In the genomic region with DNA sequence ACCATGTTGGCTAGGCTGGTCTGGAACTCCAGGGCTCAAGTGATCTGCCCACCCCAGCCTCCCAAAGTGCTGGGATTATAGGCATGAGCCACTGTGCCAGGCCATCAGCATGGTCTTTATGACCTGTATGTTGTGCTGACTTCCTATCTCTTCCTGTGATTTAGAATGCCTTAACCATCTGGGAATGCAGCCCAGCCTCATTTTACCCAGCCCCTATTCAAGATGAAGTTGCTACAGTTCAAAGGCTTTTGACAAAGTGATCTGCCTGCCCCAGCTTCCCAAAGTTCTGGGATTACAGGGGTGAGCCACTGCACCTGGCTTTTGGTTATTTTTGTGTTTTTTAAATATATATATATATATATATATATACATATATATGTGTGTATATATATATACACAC, we compare ENCODE assay signal across 20 cellular contexts. TPM values are rescaled to one million over a fixed set of nuclear protein-coding genes. Genes with fewer than 3 reads are reported as not detected.
DNase-seq lines count a peak whose midpoint lies in the region; ATAC-seq and TF ChIP-seq lines count a peak whose summit lies in the region.
"Had no signal": no experiment of that assay in that cellular context is flagged by ENCODE, and none has a peak within 500 bp of the region (broad histone marks: within the 10 kb centered on the region; RNA-seq: fewer than 3 reads in every experiment).

No MANE protein-coding gene starts in this region.

- H3K27ac ChIP-seq in HEK293 (ENCODE audit: extremely low read depth, low read depth, low read length), result no peak overlapping the region
- no peak overlapping the region for H3K27ac ChIP-seq in trophoblast cell (ENCODE audit: low read depth, low read length)
- H3K27ac ChIP-seq in stomach, result peak overlapping the region in 3 of 5 donors; percentile 8 to 48 (median 38)
- H3K27ac ChIP-seq: 22Rv1; A549; BLaER1 treated with 17β-estradiol and CSF1 and Interleukin-3, amounts not matched to agents 10 nM and 100 nM; C4-2B had no signal

- H3K4me3 ChIP-seq in HEK293 (ENCODE audit: low read depth, low read length) (no peak overlapping the region), trophoblast cell (ENCODE audit: low read depth, low read length) (no peak overlapping the region), stomach (no peak overlapping the region)
- H3K4me3 ChIP-seq: A549; BLaER1 treated with 17β-estradiol and CSF1 and Interleukin-3, amounts not matched to agents 10 nM and 100 nM; GM12878 had no signal

- no peak overlapping the region for H3K18ac ChIP-seq in trophoblast cell (ENCODE audit: low read length)

- no peak overlapping the region for H2AK5ac ChIP-seq in trophoblast cell (ENCODE audit: low read length)

- H3K4me1 ChIP-seq in HEK293 (ENCODE audit: control insufficient read depth, insufficient read depth, low read length), result no peaks in the 10 kb centered on the region
- no peaks in the 10 kb centered on the region for H3K4me1 ChIP-seq in trophoblast cell (ENCODE audit: control insufficient read depth in 1 of 2, insufficient read depth in 2 of 2, low read length in 2 of 2)
- peaks cover 0 to under 1% (median under 1%) of the 10 kb centered on the region in 4 donors for H3K4me1 ChIP-seq in stomach
- H3K4me1 ChIP-seq: Caco-2 had no signal

- H4K91ac ChIP-seq in trophoblast cell (ENCODE audit: low read depth, low read length), result no peak overlapping the region

- no peak overlapping the region for H3K4me2 ChIP-seq in trophoblast cell (ENCODE audit: low read length)
- H3K4me2 ChIP-seq: A549; BLaER1 treated with 17β-estradiol and CSF1 and Interleukin-3, amounts not matched to agents 10 nM and 100 nM had no signal

- H3K27me3 ChIP-seq in trophoblast cell (ENCODE audit: insufficient read depth, low read length) (no peaks in the 10 kb centered on the region), stomach (no peaks in the 10 kb centered on the region)
- H3K27me3 ChIP-seq: BLaER1 treated with 17β-estradiol and CSF1 and Interleukin-3, amounts not matched to agents 10 nM and 100 nM had no signal

- no peaks in the 10 kb centered on the region for H3K79me2 ChIP-seq in trophoblast cell (ENCODE audit: control insufficient read depth, insufficient read depth, low read length, poor library complexity)

- H2BK120ac ChIP-seq in trophoblast cell (ENCODE audit: insufficient read depth, low read length, poor library complexity), result no peak overlapping the region

- no peak for TF ChIP-seq POLR2A in stomach (IDR thresholded peaks at IDR 0.05)

- no peak for TF ChIP-seq EP300 in stomach (IDR thresholded peaks at IDR 0.05)

- DNase-seq in trophoblast cell (peak; percentile 61 to 80), stomach (no peak), DMS53 (lab: John Stamatoyannopoulos, UW) (no peak)
- DNase-seq: AML-193; Caco-2; Calu3; CD4-positive, alpha-beta T cell; CD8-positive, alpha-beta T cell; DMS79; DND-41; EL; GDM1 had no signal

- H2BK5ac ChIP-seq in trophoblast cell (ENCODE audit: low read depth, low read length, poor library complexity), result no peak overlapping the region

- ATAC-seq in HG02759 (IDR thresholded peaks at IDR 0.05; ENCODE audit: unreplicated experiment) (no peak), HG02798 (IDR thresholded peaks at IDR 0.05; ENCODE audit: poor library complexity, unreplicated experiment) (no peak)
- ATAC-seq: A549; CD8-positive, alpha-beta T cell; GM12878 had no signal

- POLR2A ChIA-PET in HEK293 (lab: Yijun Ruan, JAX), result interaction anchor here (1.1 to 1.2 kb wide), 2 partner anchors 10 kb away, joined by 3 to 4 read pairs; no protein-coding TSS in a partner anchor

- CTCF ChIA-PET in HEK293 (lab: Yijun Ruan, JAX), result no interaction called here

- no peak overlapping the region for H4K8ac ChIP-seq in trophoblast cell (ENCODE audit: low read depth, low read length)

- no peak overlapping the region for H3K14ac ChIP-seq in trophoblast cell (ENCODE audit: low read length)

- intact Hi-C loops in stomach (cut with DNase I; ENCODE audit: low total_unique reads), result no loop called here

- H2BK12ac ChIP-seq in trophoblast cell (ENCODE audit: low read length), result no peak overlapping the region

- H3K79me1 ChIP-seq in trophoblast cell (ENCODE audit: low read length), result no peaks in the 10 kb centered on the region

- no peak overlapping the region for H3K9ac ChIP-seq in trophoblast cell (ENCODE audit: low read length)
- H3K9ac ChIP-seq: BLaER1 treated with 17β-estradiol and CSF1 and Interleukin-3, amounts not matched to agents 10 nM and 100 nM had no signal

- no peak overlapping the region for H2AFZ ChIP-seq in trophoblast cell (ENCODE audit: insufficient read depth, low read length, poor library complexity)

- H3K4ac ChIP-seq in trophoblast cell (ENCODE audit: low read depth, low read length), result no peak overlapping the region

- TF ChIP-seq CTCF in HEK293 (tag by site-specific recombination; IDR thresholded peaks at IDR 0.05) (no peak), stomach (IDR thresholded peaks at IDR 0.05) (no peak)

- no peak overlapping the region for H3K23ac ChIP-seq in trophoblast cell (ENCODE audit: low read length)

- H3K9me3 ChIP-seq in HEK293 (ENCODE audit: control insufficient read depth, insufficient read depth, low read depth, low read length) (no peaks in the 10 kb centered on the region), trophoblast cell (ENCODE audit: insufficient read depth, low read depth, low read length) (peaks cover 6% of the 10 kb centered on the region), stomach (peaks cover 4 to 12% (median 7%) of the 10 kb centered on the region in 4 donors)

- H4K12ac ChIP-seq in trophoblast cell (ENCODE audit: low read depth, low read length), result no peak overlapping the region

- H3K36me3 ChIP-seq in HEK293 (ENCODE audit: control insufficient read depth in 2 of 2, insufficient read depth in 1 of 2, low read length in 2 of 2), result peaks cover 0 to 27% of the 10 kb centered on the region in 2 experiments; a peak in 2 of 3 replicates
- H3K36me3 ChIP-seq in trophoblast cell (ENCODE audit: control insufficient read depth in 1 of 2, insufficient read depth in 2 of 2, low read length in 2 of 2), result peaks cover 8 to 9% of the 10 kb centered on the region in 2 experiments
- H3K36me3 ChIP-seq in stomach, result peaks cover 0 to 38% (median 29%) of the 10 kb centered on the region in 4 donors

TF ChIP-seq in HEK293, 187 proteins besides CTCF, POLR2A, EP300 and RAD21:
- 0 out of 2 replicates have a peak, but pooled peaks have one; percentile 23 for TF ChIP-seq ZNF600 (tag by site-specific recombination; IDR thresholded peaks at IDR 0.05)
- TF ChIP-seq ZNF391 (tag by site-specific recombination; IDR thresholded peaks at IDR 0.05; ENCODE audit: borderline replicate concordance, low read depth), result no peak
TF ChIP-seq in HEK293: peak in this region for 1.

RNA-seq across cellular contexts. Expression of gene ZNF425, which starts 7.2 kb away (rescaled TPM):
- 2.8 and 2.9 TPM in 2 replicates for polyA plus RNA-seq in trophoblast cell (2013)
- 1 to 10 TPM in 2 of 5 donors, under 1 TPM in 2, not detected in 1; under 0.01 to 6.1 (median 1.6) TPM for total RNA-seq in stomach
- 1 to 10 TPM in 2 of 3 donors, under 1 TPM in 1; 0.93 to 1.4 (median 1.2) TPM for polyA plus RNA-seq in stomach

RNA-seq across cellular contexts. Expression of gene ZNF398, which starts 13.9 kb away (rescaled TPM):
- polyA plus RNA-seq in trophoblast cell (2013), result 11.0 TPM in 2 replicates
- total RNA-seq in stomach, result 10 to 100 TPM; 11.7 to 55.4 (median 13.9) TPM
- polyA plus RNA-seq in stomach, result 1 to 10 TPM; 2.1 to 3.7 (median 2.5) TPM

RNA-seq across cellular contexts. Expression of gene ZNF786, which starts 42.8 kb away (rescaled TPM):
- 4.7 and 5.0 TPM in 2 replicates for polyA plus RNA-seq in trophoblast cell (2013)
- total RNA-seq in stomach, result 10 to 100 TPM in 1 of 5 donors, 1 to 10 TPM in 4; 1.3 to 23.5 (median 8.2) TPM
- 1 to 10 TPM; 1.6 to 2.6 (median 2.3) TPM for polyA plus RNA-seq in stomach

Comparison
In these comparisons a context has a peak if more than half of its experiments do, and no peak if none do; other contexts are left out.
1. H3K27ac ChIP-seq: peak in stomach (3 of 5); none in HEK293 (single experiment) and trophoblast cell (single experiment).
2. DNase-seq: peak in trophoblast cell (2 of 2); none in stomach (single experiment) and DMS53 (single experiment).